In the genomic region with DNA sequence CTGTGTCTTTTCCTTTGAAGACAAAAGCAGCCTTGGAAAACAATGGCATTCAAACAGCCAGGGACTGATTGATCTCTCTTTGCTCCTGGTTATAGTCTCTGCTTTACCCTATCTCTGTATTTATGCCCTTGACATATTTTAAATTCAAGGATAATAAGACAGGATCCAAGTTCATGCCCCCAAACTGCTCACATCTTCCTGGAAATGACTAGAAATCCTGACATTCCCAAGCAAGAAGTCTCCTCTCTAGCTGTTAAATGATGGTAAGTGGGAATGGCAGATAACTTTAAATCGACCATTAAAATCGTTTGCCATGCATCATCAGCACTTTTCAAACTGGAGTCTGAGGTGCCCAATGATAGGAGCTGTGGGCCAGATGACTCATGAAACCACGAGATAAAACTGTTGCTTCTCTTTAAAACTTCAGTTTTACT, we compare ENCODE assay signal across 14 cellular contexts.
DNase-seq lines count a peak whose midpoint lies in the region; ATAC-seq, FAIRE-seq and TF ChIP-seq lines count a peak whose summit lies in the region.
"Had no signal": no experiment of that assay in that cellular context is flagged by ENCODE, and none has a peak within 500 bp of the region (broad histone marks: within the 10 kb centered on the region; RNA-seq: fewer than 3 reads in every experiment).

No MANE protein-coding gene starts in this region.

- no peak for ATAC-seq in A549
- ATAC-seq in activated naive CD8-positive, alpha-beta T cell treated with anti-CD3 and anti-CD28 coated beads, Interleukin-2, amount 50 U/mL, for 24 hours = no peak

- no peaks in the 10 kb centered on the region for H3K9me3 Mint-ChIP-seq in mesothelial cell of epicardium
- peaks cover 5% of the 10 kb centered on the region for H3K9me3 Mint-ChIP-seq in activated naive CD8-positive, alpha-beta T cell treated with anti-CD3 and anti-CD28 coated beads, Interleukin-2, amount 50 U/mL, for 24 hours

- H3K9me3 ChIP-seq in A549 (no peaks in the 10 kb centered on the region), breast epithelium (no peaks in the 10 kb centered on the region)

- peak overlapping the region; percentile 18 for H3K27ac Mint-ChIP-seq in mesothelial cell of epicardium
- H3K27ac Mint-ChIP-seq in activated naive CD8-positive, alpha-beta T cell treated with anti-CD3 and anti-CD28 coated beads, Interleukin-2, amount 50 U/mL, for 24 hours = no peak overlapping the region

- whole genome bisulfite sequencing in A549 (ENCODE audit: missing lambda C conversion rate) = 47% methylated on average over 3 of the region's 3 CpGs

- H3K4me1 ChIP-seq in A549 (peaks cover 6% of the 10 kb centered on the region; the same call in 1 of the 3 replicates), breast epithelium (peaks cover 3 to 4% of the 10 kb centered on the region in 2 donors)

- peaks cover 59% of the 10 kb centered on the region for H3K4me1 Mint-ChIP-seq in mesothelial cell of epicardium
- H3K4me1 Mint-ChIP-seq in activated naive CD8-positive, alpha-beta T cell treated with anti-CD3 and anti-CD28 coated beads, Interleukin-2, amount 50 U/mL, for 24 hours = peaks cover 26% of the 10 kb centered on the region

- no peaks in the 10 kb centered on the region for H3K36me3 ChIP-seq in breast epithelium
- H3K36me3 ChIP-seq: BLaER1 treated with 17β-estradiol and CSF1 and Interleukin-3, amounts not matched to agents 10 nM and 100 nM had no signal

- POLR2A ChIA-PET in A549 (lab: Yijun Ruan, JAX) = no interaction called here

- TF ChIP-seq RAD21 in A549 (conservative IDR thresholded peaks at IDR 0.05 in 1 of 2, IDR thresholded peaks at IDR 0.05 in 1 of 2) = no peak

- TF ChIP-seq CTCF in A549 (IDR thresholded peaks at IDR 0.05) (no peak), breast epithelium (IDR thresholded peaks at IDR 0.05) (no peak), mesothelial cell of epicardium (IDR thresholded peaks at IDR 0.05; ENCODE audit: unreplicated experiment) (no peak)

- no peak overlapping the region for H3K4me3 ChIP-seq in A549
- H3K4me3 ChIP-seq in breast epithelium = no peak overlapping the region
- H3K4me3 ChIP-seq: BLaER1 treated with 17β-estradiol and CSF1 and Interleukin-3, amounts not matched to agents 10 nM and 100 nM; SK-N-MC had no signal

- intact Hi-C loops in breast epithelium (cut with DNase I; ENCODE audit: low total_unique reads) = no loop called here

- H3K27ac ChIP-seq in A549 = no peak overlapping the region
- peak overlapping the region; percentile 23 to 39 for H3K27ac ChIP-seq in breast epithelium
- H3K27ac ChIP-seq: BLaER1 treated with 17β-estradiol and CSF1 and Interleukin-3, amounts not matched to agents 10 nM and 100 nM; SK-N-MC had no signal

- H3K4me3 Mint-ChIP-seq in mesothelial cell of epicardium = no peak overlapping the region
- no peak overlapping the region for H3K4me3 Mint-ChIP-seq in activated naive CD8-positive, alpha-beta T cell treated with anti-CD3 and anti-CD28 coated beads, Interleukin-2, amount 50 U/mL, for 24 hours

- TF ChIP-seq POLR2A in A549 (IDR thresholded peaks at IDR 0.05; ENCODE audit: low read length) (no peak), breast epithelium (IDR thresholded peaks at IDR 0.05) (no peak)

- H3K4me2 ChIP-seq in A549 = no peak overlapping the region

- no peak for FAIRE-seq in A549 (lab: Jason Lieb, UNC)

- H3K27me3 Mint-ChIP-seq in mesothelial cell of epicardium (ENCODE audit: low read depth) = no peaks in the 10 kb centered on the region
- H3K27me3 Mint-ChIP-seq in activated naive CD8-positive, alpha-beta T cell treated with anti-CD3 and anti-CD28 coated beads, Interleukin-2, amount 50 U/mL, for 24 hours = no peaks in the 10 kb centered on the region

- DNase-seq in A549 (ENCODE audit: low read depth in 1 of 2, low spot score in 1 of 2) (no peak), HT1080 (ENCODE audit: low read depth) (peak; percentile 33), breast epithelium (ENCODE audit: low spot score in 2 of 2) (no peak), mesothelial cell of epicardium (ENCODE audit: low spot score in 2 of 2, unreplicated experiment in 2 of 2) (no peak), DMS79 (lab: John Stamatoyannopoulos, UW) (no peak), DMS153 treated with DMSO at 0.1 percent for 48 hours (lab: John Stamatoyannopoulos, UW; ENCODE audit: unreplicated experiment) (no peak), NCI-H2196 treated with DMSO at 0.1 percent for 48 hours (lab: John Stamatoyannopoulos, UW; ENCODE audit: unreplicated experiment) (no peak)
- no peak for DNase-seq in activated naive CD8-positive, alpha-beta T cell treated with anti-CD3 and anti-CD28 coated beads, Interleukin-2, amount 50 U/mL, for 24 hours
- DNase-seq: activated CD8-positive, alpha-beta memory T cell treated with anti-CD3 and anti-CD28 coated beads for 24 hours; aorta; NCI-H510A treated with DMSO at 0.1 percent for 48 hours; stimulated activated CD4-positive, alpha-beta T cell treated with anti-CD3 and anti-CD28 coated beads, Interleukin-2, amount 100 ng/mL, for 48 hours had no signal

- CTCF ChIA-PET in A549 (lab: Yijun Ruan, JAX) = no interaction called here

- no peaks in the 10 kb centered on the region for H3K36me3 Mint-ChIP-seq in mesothelial cell of epicardium
- no peaks in the 10 kb centered on the region for H3K36me3 Mint-ChIP-seq in activated naive CD8-positive, alpha-beta T cell treated with anti-CD3 and anti-CD28 coated beads, Interleukin-2, amount 50 U/mL, for 24 hours (ENCODE audit: low read depth)

- no peak for TF ChIP-seq EP300 in A549 (IDR thresholded peaks at IDR 0.05)

- no peaks in the 10 kb centered on the region for H3K27me3 ChIP-seq in breast epithelium
- H3K27me3 ChIP-seq: BLaER1 treated with 17β-estradiol and CSF1 and Interleukin-3, amounts not matched to agents 10 nM and 100 nM had no signal

TF ChIP-seq in A549, 52 proteins besides CTCF, POLR2A, EP300 and RAD21:
- no peak for TF ChIP-seq SREBF2 (IDR thresholded peaks at IDR 0.05)
- TF ChIP-seq MAFK (IDR thresholded peaks at IDR 0.05; ENCODE audit: partially characterized antibody) = peak; percentile 52

Comparison
In these comparisons a context has a peak if more than half of its experiments do, and no peak if none do; other contexts are left out.
1. H3K27ac ChIP-seq: peak in breast epithelium (2 of 2); none in A549 (0 of 2).